ENCODE assay signal across 35 cellular contexts in the genomic region with DNA sequence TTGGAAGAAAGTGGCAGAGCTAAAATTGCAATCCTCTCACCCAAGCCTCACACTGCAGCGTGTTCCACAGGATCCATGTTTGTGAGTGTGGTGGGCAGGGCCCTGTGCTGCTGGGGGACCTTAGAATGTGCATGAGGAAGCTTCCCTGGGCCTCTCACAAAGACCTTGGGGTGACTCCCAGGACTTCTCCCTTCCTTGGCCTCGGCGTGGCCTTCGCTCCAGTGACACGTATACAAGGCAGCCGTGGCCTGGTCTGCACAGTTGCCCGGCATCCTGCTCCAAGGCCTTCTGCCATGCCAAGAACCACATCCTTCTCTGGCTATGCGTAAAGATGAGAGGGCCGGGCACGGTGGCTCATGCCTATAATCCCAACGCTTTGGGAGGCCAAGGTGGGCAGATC.
"Had no signal": no experiment of that assay in that cellular context is flagged by ENCODE, and none has a peak within 500 bp of the region (broad histone marks: within the 10 kb centered on the region; RNA-seq: fewer than 3 reads in every experiment).

No MANE protein-coding gene starts in this region.

- H3K4me3 Mint-ChIP-seq: activated CD4-positive, alpha-beta T cell treated with anti-CD3 and anti-CD28 coated beads for 36 hours; activated CD4-positive, alpha-beta T cell treated with anti-CD3 and anti-CD28 coated beads, Interleukin-2, amount 10 ng/mL, durations not matched to agents 7 days and 5 days; activated CD8-positive, alpha-beta T cell treated with anti-CD3 and anti-CD28 coated beads, Interleukin-2, amount 10 ng/mL, durations not matched to agents 7 days and 5 days; activated naive CD4-positive, alpha-beta T cell treated with anti-CD3 and anti-CD28 coated beads, Interleukin-2, amount 10 ng/mL, durations not matched to agents 7 days and 5 days; activated naive CD8-positive, alpha-beta T cell; activated naive CD8-positive, alpha-beta T cell treated with anti-CD3 and anti-CD28 coated beads, Interleukin-2, amount 50 U/mL, for 24 hours; activated T-cell treated with anti-CD3 and anti-CD28 coated beads, Interleukin-2, amount 50 U/mL, for 4 hours; T-helper 1 cell treated with Interleukin-12 subunit alpha and Interleukin-12 subunit beta and Interleukin-4 antibody, amounts not matched to agents 30 μg/mL and 1 μg/mL, for 36 hours; T-helper 2 cell treated with Interferon-gamma antibody and Interleukin-4, amounts not matched to agents 5 μg/mL and 100 μg/mL, for 36 hours; WTC11 had no signal

- H3K36me3 Mint-ChIP-seq: activated naive CD4-positive, alpha-beta T cell treated with anti-CD3 and anti-CD28 coated beads, Interleukin-2, amount 10 ng/mL, durations not matched to agents 7 days and 5 days; activated naive CD8-positive, alpha-beta T cell; WTC11 had no signal

- H3K9me3 Mint-ChIP-seq: activated CD4-positive, alpha-beta T cell treated with anti-CD3 and anti-CD28 coated beads, Interleukin-2, amount 10 ng/mL, durations not matched to agents 7 days and 5 days; activated naive CD4-positive, alpha-beta T cell treated with anti-CD3 and anti-CD28 coated beads, Interleukin-2, amount 10 ng/mL, durations not matched to agents 7 days and 5 days; activated naive CD8-positive, alpha-beta T cell treated with anti-CD3 and anti-CD28 coated beads, Interleukin-2, amount 50 U/mL, for 24 hours; activated T-cell treated with anti-CD3 and anti-CD28 coated beads, Interleukin-2, amount 50 U/mL, for 4 hours; T-helper 2 cell treated with Interferon-gamma antibody and Interleukin-4, amounts not matched to agents 5 μg/mL and 100 μg/mL, for 36 hours; WTC11 had no signal

- H3K27me3 ChIP-seq: brain microvascular endothelial cell, Peyer's patch, SJSA1 had no signal

- H3K36me3 ChIP-seq: brain microvascular endothelial cell, Peyer's patch, SJSA1 had no signal

- H3K27ac Mint-ChIP-seq: activated CD4-positive, alpha-beta T cell treated with anti-CD3 and anti-CD28 coated beads for 36 hours; activated CD4-positive, alpha-beta T cell treated with anti-CD3 and anti-CD28 coated beads, Interleukin-2, amount 10 ng/mL, durations not matched to agents 7 days and 5 days; activated CD8-positive, alpha-beta T cell treated with anti-CD3 and anti-CD28 coated beads, Interleukin-2, amount 10 ng/mL, durations not matched to agents 7 days and 5 days; activated naive CD4-positive, alpha-beta T cell treated with anti-CD3 and anti-CD28 coated beads, Interleukin-2, amount 10 ng/mL, durations not matched to agents 7 days and 5 days; activated naive CD8-positive, alpha-beta T cell; activated naive CD8-positive, alpha-beta T cell treated with anti-CD3 and anti-CD28 coated beads, Interleukin-2, amount 50 U/mL, for 24 hours; T-helper 1 cell treated with Interleukin-12 subunit alpha and Interleukin-12 subunit beta and Interleukin-4 antibody, amounts not matched to agents 30 μg/mL and 1 μg/mL, for 36 hours; T-helper 2 cell treated with Interferon-gamma antibody and Interleukin-4, amounts not matched to agents 5 μg/mL and 100 μg/mL, for 36 hours; WTC11 had no signal

- DNase-seq: activated CD4-positive, alpha-beta T cell treated with anti-CD3 and anti-CD28 coated beads for 36 hours; activated CD4-positive, alpha-beta T cell treated with anti-CD3 and anti-CD28 coated beads, Interleukin-2, amount 10 ng/mL, durations not matched to agents 7 days and 5 days; activated CD4-positive, alpha-beta T cell treated with anti-CD3 and anti-CD28 coated beads, Interleukin-2, amount 50 U/mL, for 48 hours; activated CD8-positive, alpha-beta T cell treated with anti-CD3 and anti-CD28 coated beads, Interleukin-2, amount 10 ng/mL, durations not matched to agents 7 days and 5 days; activated effector memory CD4-positive, alpha-beta T cell treated with Interleukin-2 at 50 U/mL for 16 hours; activated naive CD4-positive, alpha-beta T cell treated with anti-CD3 and anti-CD28 coated beads, Interleukin-2, amount 10 ng/mL, durations not matched to agents 7 days and 5 days; activated naive CD8-positive, alpha-beta T cell treated with anti-CD3 and anti-CD28 coated beads, Interleukin-2, amount 50 U/mL, for 24 hours; activated T-cell treated with anti-CD3 and anti-CD28 coated beads, Interleukin-2, amount 50 U/mL, for 4 hours; aorta; brain microvascular endothelial cell; central memory CD4-positive, alpha-beta T cell; Karpas-422; KBM-7; NCI-H1048; NCI-H1105 treated with DMSO at 0.1 percent for 48 hours; NCI-H1436; NCI-H1694; NCI-H2029; NCI-H2107; NCI-H2171; NCI-H510A; NCI-H526; NCI-H748 treated with DMSO at 0.1 percent for 48 hours; NK-92 treated with Interleukin-12 subunit alpha and Interleukin-12 subunit beta, amount 100 ng/mL, for 24 hours; PC-3; Peyer's patch; RPMI8226; SHP77 treated with DMSO at 0.1 percent for 48 hours; SK-N-SH had no signal

- H3K27me3 Mint-ChIP-seq: activated CD4-positive, alpha-beta T cell treated with anti-CD3 and anti-CD28 coated beads for 36 hours; activated naive CD8-positive, alpha-beta T cell; activated naive CD8-positive, alpha-beta T cell treated with anti-CD3 and anti-CD28 coated beads, Interleukin-2, amount 50 U/mL, for 24 hours had no signal

- H3K4me1 ChIP-seq: Peyer's patch, SJSA1 had no signal

- H3K4me1 Mint-ChIP-seq: activated CD4-positive, alpha-beta T cell treated with anti-CD3 and anti-CD28 coated beads, Interleukin-2, amount 10 ng/mL, durations not matched to agents 7 days and 5 days; activated naive CD4-positive, alpha-beta T cell treated with anti-CD3 and anti-CD28 coated beads, Interleukin-2, amount 10 ng/mL, durations not matched to agents 7 days and 5 days had no signal

- H3K27ac ChIP-seq: brain microvascular endothelial cell, Peyer's patch, SJSA1 had no signal

- H3K9me3 ChIP-seq: Peyer's patch, SJSA1, SK-N-SH had no signal

- ATAC-seq: activated CD4-positive, alpha-beta T cell treated with anti-CD3 and anti-CD28 coated beads for 36 hours; activated CD4-positive, CD25-positive, alpha-beta regulatory T cell treated with anti-CD3 and anti-CD28 coated beads, Interleukin-2, amount 50 U/mL, for 24 hours; activated CD8-positive, alpha-beta T cell treated with anti-CD3 and anti-CD28 coated beads, Interleukin-2, amount 10 ng/mL, durations not matched to agents 7 days and 5 days; activated naive CD8-positive, alpha-beta T cell treated with anti-CD3 and anti-CD28 coated beads, Interleukin-2, amount 50 U/mL, for 24 hours; activated T-cell treated with anti-CD3 and anti-CD28 coated beads, Interleukin-2, amount 50 U/mL, for 4 hours; PC-3 had no signal

- H3K4me3 ChIP-seq: Peyer's patch, SJSA1 had no signal
